In genomic region chr11:116906479-116906878, GRCh38 we compare ENCODE assay signal across 25 cellular contexts.
"Had no signal": no experiment of that assay in that cellular context is flagged by ENCODE, and none has a peak within 500 bp of the region (broad histone marks: within the 10 kb centered on the region; RNA-seq: fewer than 3 reads in every experiment).

No MANE protein-coding gene starts in this region.

- H3K4me3 Mint-ChIP-seq: activated CD8-positive, alpha-beta T cell treated with anti-CD3 and anti-CD28 coated beads, Interleukin-2, amount 10 ng/mL, durations not matched to agents 7 days and 5 days; activated naive CD8-positive, alpha-beta T cell treated with anti-CD3 and anti-CD28 coated beads, Interleukin-2, amount 50 U/mL, for 24 hours; T-helper 1 cell treated with Interleukin-12 subunit alpha and Interleukin-12 subunit beta and Interleukin-4 antibody, amounts not matched to agents 30 μg/mL and 1 μg/mL, for 36 hours; WTC11 had no signal

- H3K27ac Mint-ChIP-seq: activated CD8-positive, alpha-beta T cell treated with anti-CD3 and anti-CD28 coated beads, Interleukin-2, amount 10 ng/mL, durations not matched to agents 7 days and 5 days; activated naive CD8-positive, alpha-beta T cell treated with anti-CD3 and anti-CD28 coated beads, Interleukin-2, amount 50 U/mL, for 24 hours; T-helper 1 cell treated with Interleukin-12 subunit alpha and Interleukin-12 subunit beta and Interleukin-4 antibody, amounts not matched to agents 30 μg/mL and 1 μg/mL, for 36 hours; WTC11 had no signal

- H3K4me1 Mint-ChIP-seq: WTC11 had no signal

- H3K9me3 Mint-ChIP-seq: activated naive CD8-positive, alpha-beta T cell treated with anti-CD3 and anti-CD28 coated beads, Interleukin-2, amount 50 U/mL, for 24 hours; IgD-negative memory B cell; T-helper 1 cell treated with Interleukin-12 subunit alpha and Interleukin-12 subunit beta and Interleukin-4 antibody, amounts not matched to agents 30 μg/mL and 1 μg/mL, for 36 hours; WTC11 had no signal

- ATAC-seq: activated CD8-positive, alpha-beta T cell treated with anti-CD3 and anti-CD28 coated beads, Interleukin-2, amount 10 ng/mL, durations not matched to agents 7 days and 5 days; activated naive CD4-positive, alpha-beta T cell treated with anti-CD3 and anti-CD28 coated beads, Interleukin-2, amount 50 U/mL, for 72 hours; activated naive CD8-positive, alpha-beta T cell treated with anti-CD3 and anti-CD28 coated beads, Interleukin-2, amount 50 U/mL, for 24 hours; SK-N-SH treated with all-trans-retinoic acid at 6 μM for 48 hours; WTC11 had no signal

- DNase-seq: activated CD4-positive, alpha-beta T cell treated with anti-CD3 and anti-CD28 coated beads for 48 hours; activated CD4-positive, alpha-beta T cell treated with anti-CD3 and anti-CD28 coated beads, Interleukin-2, amount 50 U/mL, for 4 hours; activated CD4-positive, CD25-positive, alpha-beta regulatory T cell treated with anti-CD3 and anti-CD28 coated beads, Interleukin-2, amount 50 U/mL, for 72 hours; activated CD8-positive, alpha-beta memory T cell treated with anti-CD3 and anti-CD28 coated beads, Interleukin-2, amount 50 U/mL, for 48 hours; activated CD8-positive, alpha-beta T cell treated with anti-CD3 and anti-CD28 coated beads, Interleukin-2, amount 10 ng/mL, durations not matched to agents 7 days and 5 days; activated effector memory CD4-positive, alpha-beta T cell treated with anti-CD3 and anti-CD28 coated beads, Interleukin-2, amount 50 U/mL, for 16 hours; activated naive CD4-positive, alpha-beta T cell treated with Interleukin-2 at 50 U/mL for 16 hours; activated naive CD8-positive, alpha-beta T cell treated with anti-CD3 and anti-CD28 coated beads, Interleukin-2, amount 50 U/mL, for 24 hours; activated T-cell treated with anti-CD3 and anti-CD28 coated beads, Interleukin-2, amount 50 U/mL, for 1 hour; amniotic stem cell; brain microvascular endothelial cell; NCI-H1092 treated with DMSO at 0.1 percent for 48 hours; NCI-H1436 treated with DMSO at 0.1 percent for 48 hours; NCI-H187; NCI-H2081; NCI-H510A treated with DMSO at 0.1 percent for 48 hours; NCI-H69; NK-92 treated with Interleukin-12 subunit alpha and Interleukin-12 subunit beta, amount 100 ng/mL, for 24 hours; Peyer's patch; SHP77 had no signal

- H3K27me3 Mint-ChIP-seq: activated naive CD8-positive, alpha-beta T cell treated with anti-CD3 and anti-CD28 coated beads, Interleukin-2, amount 50 U/mL, for 24 hours; IgD-negative memory B cell had no signal
